ENCODE assay signal across 36 cellular contexts in genomic region chr1:184705271-184705670, GRCh38.
"Had no signal": no experiment of that assay in that cellular context is flagged by ENCODE, and none has a peak within 500 bp of the region (broad histone marks: within the 10 kb centered on the region; RNA-seq: fewer than 3 reads in every experiment).

No MANE protein-coding gene starts in this region.

- H3K9ac ChIP-seq: KMS-11 had no signal

- H3K9me3 ChIP-seq: MG63 had no signal

- DNase-seq: Karpas-422, Kasumi-1, MG63, MM.1S, MV-4-11, NCI-H1048, NCI-H1092, NCI-H1092 treated with DMSO at 0.1 percent for 48 hours, NCI-H1105, NCI-H1105 treated with DMSO at 0.1 percent for 48 hours, NCI-H1417, NCI-H1417 treated with DMSO at 0.1 percent for 48 hours, NCI-H1436, NCI-H1436 treated with DMSO at 0.1 percent for 48 hours, NCI-H146, NCI-H1694, NCI-H1694 treated with DMSO at 0.1 percent for 48 hours, NCI-H187, NCI-H187 treated with DMSO at 0.1 percent for 48 hours, NCI-H1930, NCI-H2029, NCI-H2029 treated with DMSO at 0.1 percent for 48 hours, NCI-H2081, NCI-H2081 treated with DMSO at 0.1 percent for 48 hours, NCI-H2107, NCI-H2171, NCI-H2171 treated with DMSO at 0.1 percent for 48 hours, NCI-H2227 treated with DMSO at 0.1 percent for 48 hours, NCI-H226, NCI-H345, NCI-H446, NCI-H446 treated with DMSO at 0.1 percent for 48 hours, NCI-H510A, NCI-H510A treated with DMSO at 0.1 percent for 48 hours, NCI-H524 had no signal

- H3K4me2 ChIP-seq: KMS-11 had no signal

- H3K27me3 ChIP-seq: MG63 had no signal

- H3K27ac ChIP-seq: KMS-11 had no signal

- H3K4me3 ChIP-seq: MG63 had no signal
